ENCODE assay signal across 1 cellular context in genomic region chr1:167718926-167719691, GRCh38.
TF ChIP-seq lines count a peak whose summit lies in the region.

No MANE protein-coding gene starts in this region.

TF ChIP-seq in HepG2, 621 proteins besides CTCF, POLR2A, EP300 and RAD21:
- no peak for TF ChIP-seq SNAPC2 (CRISPR knock-in tag; IDR thresholded peaks at IDR 0.05)
- TF ChIP-seq MBNL3 (CRISPR knock-in tag; conservative IDR thresholded peaks at IDR 0.05), result no peak
- no peak for TF ChIP-seq GTF2F1 (IDR thresholded peaks at IDR 0.05; ENCODE audit: low read length)
- no peak for TF ChIP-seq MIXL1 (CRISPR knock-in tag; IDR thresholded peaks at IDR 0.05)
- TF ChIP-seq DMTF1 (CRISPR knock-in tag; IDR thresholded peaks at IDR 0.05), result no peak
